1 cellular context compared by ENCODE assay signal in the genomic region with DNA sequence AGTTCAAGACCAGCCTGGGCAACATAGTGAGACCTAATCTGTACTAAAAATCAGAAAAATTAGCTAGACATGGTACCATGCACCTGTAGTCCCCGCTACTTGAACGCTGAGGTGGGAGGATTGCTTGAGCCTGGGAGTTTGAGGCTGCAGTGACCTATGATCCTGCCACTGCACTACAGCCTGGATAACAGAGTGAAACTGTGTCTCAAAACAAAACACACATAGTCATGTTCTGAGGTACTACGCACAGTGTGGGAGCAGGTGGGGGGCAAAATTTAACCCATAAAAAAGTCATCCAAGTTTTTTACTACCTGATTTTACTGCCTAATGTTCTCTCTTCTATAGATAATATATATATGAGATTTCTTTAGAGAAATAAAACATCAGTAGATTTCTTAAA.
TF ChIP-seq lines count a peak whose summit lies in the region.

No MANE protein-coding gene starts in this region.

TF ChIP-seq in K562, 482 proteins besides CTCF, POLR2A, EP300 and RAD21 (continued from another document):
- TF ChIP-seq CCNT2 (IDR thresholded peaks at IDR 0.05; ENCODE audit: borderline replicate concordance, extremely low read depth, insufficient read length, low read depth, low read length) (no peak), SMAD4 (CRISPR knock-in tag; conservative IDR thresholded peaks at IDR 0.05) (no peak)
